ENCODE assay signal across 8 cellular contexts in the genomic region with DNA sequence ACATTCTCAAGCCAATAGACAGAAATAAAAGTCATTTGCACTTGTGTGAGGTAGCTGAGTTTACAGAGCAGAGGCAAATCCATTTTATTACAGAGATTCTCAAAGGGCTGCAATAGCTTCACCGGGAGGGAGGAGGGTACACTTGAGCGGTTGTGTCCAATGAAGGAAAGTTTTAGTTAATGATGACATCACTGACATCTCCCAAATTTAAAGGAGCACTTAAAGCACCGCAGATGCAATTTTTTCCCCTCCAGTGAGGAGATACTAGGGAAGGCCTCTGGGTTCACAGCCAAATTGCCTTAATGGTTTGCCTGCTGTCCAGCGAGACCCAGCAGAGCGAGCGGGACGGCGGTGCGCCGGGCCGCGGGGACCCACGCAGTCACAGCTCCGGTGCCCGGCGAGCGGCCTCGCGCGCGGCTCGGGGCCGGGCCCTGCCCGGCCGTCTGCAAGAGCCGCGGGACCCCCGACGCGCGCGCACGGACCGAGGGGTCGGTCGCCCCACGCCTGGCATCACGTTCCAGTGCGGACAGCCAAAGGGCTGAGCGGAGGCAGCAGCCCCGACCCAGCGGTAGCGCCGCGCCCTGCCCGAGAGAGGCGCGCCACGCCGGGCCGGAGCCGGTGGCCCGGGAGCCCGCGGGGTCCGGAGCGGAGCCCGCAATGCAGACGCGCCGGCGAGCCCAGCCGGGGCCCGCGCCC. TPM values are rescaled to one million over a fixed set of nuclear protein-coding genes. Genes with fewer than 3 reads are reported as not detected.
DNase-seq lines count a peak whose midpoint lies in the region; ATAC-seq and TF ChIP-seq lines count a peak whose summit lies in the region.

No MANE protein-coding gene starts in this region.

- H3K4me3 ChIP-seq in CD8-positive, alpha-beta T cell (ENCODE audit: low read depth, low read length) = no peak overlapping the region
- H3K4me3 ChIP-seq in adipocyte (ENCODE audit: low read length) = peak overlapping the region; percentile 81

- H3K9me3 ChIP-seq in CD8-positive, alpha-beta T cell (ENCODE audit: low read length) = no peaks in the 10 kb centered on the region
- peaks cover 5% of the 10 kb centered on the region for H3K9me3 ChIP-seq in adipocyte (ENCODE audit: control insufficient read depth, low read length)

- H3K27ac ChIP-seq in CD8-positive, alpha-beta T cell (ENCODE audit: low read depth, low read length) = no peak overlapping the region

- peak overlapping the region; percentile 85 for H3K4me3 Mint-ChIP-seq in CD8-positive, alpha-beta T cell
- peak overlapping the region; percentile 55 for H3K4me3 Mint-ChIP-seq in stimulated activated memory B cell treated with anti-CD40 and anti-IgM and Interleukin-4, amounts not matched to agents 10 μg/mL and 1 μg/mL and 100 μg/mL, for 72 hours

- H3K27me3 ChIP-seq in CD8-positive, alpha-beta T cell (ENCODE audit: insufficient read depth, low read length) = no peaks in the 10 kb centered on the region
- no peaks in the 10 kb centered on the region for H3K27me3 ChIP-seq in adipocyte (replicated peaks; ENCODE audit: control insufficient read depth, insufficient read depth, low read length)

- peak overlapping the region; percentile 39 for H3K9ac ChIP-seq in adipocyte (ENCODE audit: low read length)

- TF ChIP-seq CTCF in CD8-positive, alpha-beta T cell (IDR thresholded peaks at IDR 0.05) = no peak

- H3K36me3 ChIP-seq in CD8-positive, alpha-beta T cell (ENCODE audit: insufficient read depth, low read length) = no peaks in the 10 kb centered on the region
- H3K36me3 ChIP-seq in adipocyte (ENCODE audit: control insufficient read depth, insufficient read depth, low read length, severe bottlenecking) = no peaks in the 10 kb centered on the region

- H3K9me3 Mint-ChIP-seq in CD8-positive, alpha-beta T cell = no peaks in the 10 kb centered on the region
- no peaks in the 10 kb centered on the region for H3K9me3 Mint-ChIP-seq in stimulated activated memory B cell treated with anti-CD40 and anti-IgM and Interleukin-4, amounts not matched to agents 10 μg/mL and 1 μg/mL and 100 μg/mL, for 72 hours

- intact Hi-C loops in CD8-positive, alpha-beta T cell (cut with DNase I, micrococcal nuclease) = loop anchor here in 1 of 2 experiments (2.0 to 10.0 kb wide), 4 partner anchors 225 to 875 kb away; a partner anchor contains a TSS

- H3K27me3 Mint-ChIP-seq in CD8-positive, alpha-beta T cell (ENCODE audit: low read depth) = peaks cover 10% of the 10 kb centered on the region
- no peaks in the 10 kb centered on the region for H3K27me3 Mint-ChIP-seq in stimulated activated memory B cell treated with anti-CD40 and anti-IgM and Interleukin-4, amounts not matched to agents 10 μg/mL and 1 μg/mL and 100 μg/mL, for 72 hours

- H3K27ac Mint-ChIP-seq in CD8-positive, alpha-beta T cell = peak overlapping the region; percentile 71
- H3K27ac Mint-ChIP-seq in stimulated activated memory B cell treated with anti-CD40 and anti-IgM and Interleukin-4, amounts not matched to agents 10 μg/mL and 1 μg/mL and 100 μg/mL, for 72 hours = no peak overlapping the region

- H3K36me3 Mint-ChIP-seq in CD8-positive, alpha-beta T cell = peaks cover 5% of the 10 kb centered on the region
- no peaks in the 10 kb centered on the region for H3K36me3 Mint-ChIP-seq in stimulated activated memory B cell treated with anti-CD40 and anti-IgM and Interleukin-4, amounts not matched to agents 10 μg/mL and 1 μg/mL and 100 μg/mL, for 72 hours

- no peak for ATAC-seq in CD8-positive, alpha-beta T cell
- ATAC-seq in HG02852 (IDR thresholded peaks at IDR 0.05; ENCODE audit: unreplicated experiment) = peak; percentile 5
- peak; percentile 31 for ATAC-seq in stimulated activated memory B cell treated with anti-CD40 and anti-IgM and Interleukin-4, amounts not matched to agents 10 μg/mL and 1 μg/mL and 100 μg/mL, for 72 hours

- DNase-seq in CD8-positive, alpha-beta T cell = no peak
- DNase-seq in adipocyte (ENCODE audit: low read depth) = peak; percentile 17
- peak; percentile 59 for DNase-seq in inferior parietal cortex (ENCODE audit: extremely low spot score)
- DNase-seq in RPMI8226 = no peak
- no peak for DNase-seq in NCI-H1048 (lab: John Stamatoyannopoulos, UW)
- DNase-seq in cerebellar nuclear complex (lab: John Stamatoyannopoulos, UW) = no peak

- CTCF ChIA-PET in CD8-positive, alpha-beta T cell (lab: Charles Lee) = no interaction called here

- peaks cover 10% of the 10 kb centered on the region for H3K4me1 ChIP-seq in CD8-positive, alpha-beta T cell (ENCODE audit: insufficient read depth, low read length)
- peaks cover 7% of the 10 kb centered on the region for H3K4me1 ChIP-seq in adipocyte (ENCODE audit: control insufficient read depth, insufficient read depth, low read length)

- POLR2A ChIA-PET in CD8-positive, alpha-beta T cell (lab: Charles Lee) = no interaction called here

- peaks cover 13% of the 10 kb centered on the region for H3K4me1 Mint-ChIP-seq in CD8-positive, alpha-beta T cell (ENCODE audit: low read depth)
- peaks cover 7% of the 10 kb centered on the region for H3K4me1 Mint-ChIP-seq in stimulated activated memory B cell treated with anti-CD40 and anti-IgM and Interleukin-4, amounts not matched to agents 10 μg/mL and 1 μg/mL and 100 μg/mL, for 72 hours

RNA-seq across cellular contexts. Expression of a gene that starts 0.7 kb away (rescaled TPM):
- total RNA-seq in CD8-positive, alpha-beta T cell = 1 to 10 TPM; 1.7 to 1.8 TPM

Comparison
In these comparisons a context has a peak if more than half of its experiments do, and no peak if none do; other contexts are left out.
1. DNase-seq: peak in adipocyte (single experiment) and inferior parietal cortex (single experiment); none in CD8-positive, alpha-beta T cell (0 of 7), RPMI8226 (single experiment), NCI-H1048 (single experiment) and cerebellar nuclear complex (0 of 2).